ENCODE assay signal across 1 cellular context in genomic region chr11:110763249-110764011, GRCh38.
TF ChIP-seq lines count a peak whose summit lies in the region.

No MANE protein-coding gene starts in this region.

TF ChIP-seq in HepG2, 621 proteins besides CTCF, POLR2A, EP300 and RAD21 (continued from another document):
- TF ChIP-seq, protein P1, sequence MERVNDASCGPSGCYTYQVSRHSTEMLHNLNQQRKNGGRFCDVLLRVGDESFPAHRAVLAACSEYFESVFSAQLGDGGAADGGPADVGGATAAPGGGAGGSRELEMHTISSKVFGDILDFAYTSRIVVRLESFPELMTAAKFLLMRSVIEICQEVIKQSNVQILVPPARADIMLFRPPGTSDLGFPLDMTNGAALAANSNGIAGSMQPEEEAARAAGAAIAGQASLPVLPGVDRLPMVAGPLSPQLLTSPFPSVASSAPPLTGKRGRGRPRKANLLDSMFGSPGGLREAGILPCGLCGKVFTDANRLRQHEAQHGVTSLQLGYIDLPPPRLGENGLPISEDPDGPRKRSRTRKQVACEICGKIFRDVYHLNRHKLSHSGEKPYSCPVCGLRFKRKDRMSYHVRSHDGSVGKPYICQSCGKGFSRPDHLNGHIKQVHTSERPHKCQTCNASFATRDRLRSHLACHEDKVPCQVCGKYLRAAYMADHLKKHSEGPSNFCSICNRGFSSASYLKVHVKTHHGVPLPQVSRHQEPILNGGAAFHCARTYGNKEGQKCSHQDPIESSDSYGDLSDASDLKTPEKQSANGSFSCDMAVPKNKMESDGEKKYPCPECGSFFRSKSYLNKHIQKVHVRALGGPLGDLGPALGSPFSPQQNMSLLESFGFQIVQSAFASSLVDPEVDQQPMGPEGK (CRISPR knock-in tag; IDR thresholded peaks at IDR 0.05) = no peak
